8 cellular contexts compared by ENCODE assay signal in the genomic region with DNA sequence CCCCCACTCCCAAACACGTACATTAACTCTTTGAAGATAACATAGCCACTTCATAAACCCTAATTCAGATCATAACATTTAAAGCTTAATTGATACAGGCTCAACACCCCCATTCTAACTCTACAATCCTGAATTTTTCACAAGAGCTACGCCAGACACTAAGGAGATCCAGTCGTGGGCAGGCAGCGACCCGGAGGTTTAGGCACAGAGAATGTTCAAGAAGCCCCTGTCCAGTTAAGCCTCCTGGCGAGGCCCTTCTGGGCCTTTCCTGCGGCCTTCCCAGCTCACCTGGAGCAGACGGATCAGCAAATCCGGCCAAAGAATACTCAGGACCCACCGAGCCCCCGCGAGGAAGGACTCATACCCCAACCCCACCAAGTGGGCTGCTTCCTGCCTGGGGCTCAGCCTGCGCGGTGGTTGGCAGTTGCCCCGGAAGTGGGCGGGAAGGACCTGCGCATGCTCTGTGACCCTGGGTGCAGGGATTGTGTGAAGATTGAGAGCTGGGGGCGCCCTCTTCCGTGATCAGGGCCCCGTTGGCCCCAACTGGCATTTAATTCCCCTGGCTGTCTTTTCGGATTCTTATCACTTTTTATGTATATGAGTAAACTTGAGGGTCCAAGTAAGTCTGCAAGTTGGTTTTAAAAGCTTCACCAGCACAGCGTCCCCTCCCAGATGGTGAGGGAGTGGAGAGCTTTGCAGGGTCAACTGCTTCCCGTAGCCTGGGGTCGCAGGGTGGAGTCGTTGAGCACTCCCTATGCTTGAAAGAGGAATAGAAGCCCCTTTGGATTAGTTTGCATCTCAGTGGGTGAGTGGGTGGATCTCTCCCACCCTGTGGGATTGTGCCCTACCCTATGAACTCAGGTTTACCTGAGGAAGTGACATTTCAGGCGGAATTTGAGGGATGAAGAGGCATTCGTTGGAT. TPM values are rescaled to one million over a fixed set of nuclear protein-coding genes. Genes with fewer than 3 reads are reported as not detected.
DNase-seq lines count a peak whose midpoint lies in the region; ATAC-seq and TF ChIP-seq lines count a peak whose summit lies in the region.

A gene (minus strand): TSS at position 415 of the 922 bp plus-strand sequence. CDS start 7,655 bp downstream, outside the sequence.

- no peaks in the 10 kb centered on the region for H3K9me3 ChIP-seq in lower lobe of right lung

- H3K36me3 ChIP-seq in lower lobe of right lung, result no peaks in the 10 kb centered on the region

- peak; percentile 87 to 97 for ATAC-seq in lower lobe of right lung

- TF ChIP-seq CTCF in HFF-Myc (IDR thresholded peaks at IDR 0.05; ENCODE audit: low read depth, low read length, missing control alignments) (no peak), lower lobe of right lung (IDR thresholded peaks at IDR 0.05) (no peak)

- H3K4me1 ChIP-seq in lower lobe of right lung, result peaks cover 13% of the 10 kb centered on the region

- peak within 1 kb of the TSS; percentile 48 for H3K4me3 ChIP-seq in HFF-Myc (replicated peaks; ENCODE audit: low read depth, low read length)
- peak within 1 kb of the TSS; percentile 63 for H3K4me3 ChIP-seq in lower lobe of right lung

- H3K27ac ChIP-seq in lower lobe of right lung, result peak within 1 kb of the TSS; percentile 51

- DNase-seq in HFF-Myc (ENCODE audit: extremely low read depth, low read depth) (no peak), astrocyte of the hippocampus (ENCODE audit: low read depth, low spot score) (peak; percentile 34), lower lobe of right lung (peak; percentile 63), dermis blood vessel endothelial cell (no peak), NCI-H2196 treated with DMSO at 0.1 percent for 48 hours (lab: John Stamatoyannopoulos, UW; ENCODE audit: unreplicated experiment) (no peak)
- peak; percentile 16 to 22 for DNase-seq in stimulated activated CD8-positive, alpha-beta memory T cell treated with anti-CD3 and anti-CD28 coated beads, Interleukin-15, amount 100 ng/mL, for 4 hours (ENCODE audit: low read depth in 2 of 2)

- TF ChIP-seq POLR2A in GM10847 (IDR thresholded peaks at IDR 0.05; ENCODE audit: extremely low read depth, insufficient read length) (peak; percentile 30), Raji (IDR thresholded peaks at IDR 0.05; ENCODE audit: insufficient read depth, low read depth, low read length) (peak; percentile 73)

- no peaks in the 10 kb centered on the region for H3K27me3 ChIP-seq in lower lobe of right lung (ENCODE audit: low read depth)

- intact Hi-C loops in lower lobe of right lung (cut with DNase I), result no loop called here

RNA-seq across cellular contexts. Expression of the gene that starts here (rescaled TPM):
- total RNA-seq in lower lobe of right lung, result 0.89 TPM
- total RNA-seq in dermis blood vessel endothelial cell, result not detected in 2 replicates

Comparison
In these comparisons a context has a peak if more than half of its experiments do, and no peak if none do; other contexts are left out.
1. Peak in DNase-seq, ATAC-seq, H3K4me3 ChIP-seq and H3K27ac ChIP-seq in lower lobe of right lung; RNA of the gene not detected or under 1 TPM.
2. DNase-seq: peak in astrocyte of the hippocampus (single experiment) and stimulated activated CD8-positive, alpha-beta memory T cell treated with anti-CD3 and anti-CD28 coated beads, Interleukin-15, amount 100 ng/mL, for 4 hours (2 of 2); none in HFF-Myc (single experiment), dermis blood vessel endothelial cell (single experiment) and NCI-H2196 treated with DMSO at 0.1 percent for 48 hours (single experiment).